ENCODE assay signal across 16 cellular contexts in genomic region chr3:37400945-37401344, GRCh38.
"Had no signal": no experiment of that assay in that cellular context is flagged by ENCODE, and none has a peak within 500 bp of the region (broad histone marks: within the 10 kb centered on the region; RNA-seq: fewer than 3 reads in every experiment).

No MANE protein-coding gene starts in this region.

- H3K36me3 ChIP-seq: adrenal gland, lower lobe of right lung, thoracic aorta, upper lobe of left lung had no signal

- H3K9me3 ChIP-seq: adrenal gland, pancreas, thoracic aorta had no signal

- H3K4me3 ChIP-seq: adrenal gland, gastroesophageal sphincter, lower lobe of right lung, pancreas, thoracic aorta, upper lobe of left lung had no signal

- FAIRE-seq: astrocyte, pancreas, TTC549 had no signal

- ATAC-seq: activated naive CD4-positive, alpha-beta T cell treated with anti-CD3 and anti-CD28 coated beads, Interleukin-2, amount 50 U/mL, for 72 hours; gastroesophageal sphincter; left cardiac atrium; lower lobe of right lung; natural killer cell; stimulated activated naive B cell treated with anti-CD40 and anti-IgM and Interleukin-4, amounts not matched to agents 10 μg/mL and 1 μg/mL and 100 μg/mL, for 72 hours had no signal

- H3K4me1 ChIP-seq: adrenal gland, gastroesophageal sphincter, lower lobe of right lung, pancreas, upper lobe of left lung had no signal

- H3K27me3 ChIP-seq: adrenal gland, gastroesophageal sphincter, pancreas, upper lobe of left lung had no signal

- DNase-seq: activated CD4-positive, alpha-beta T cell treated with anti-CD3 and anti-CD28 coated beads, Interleukin-2, amount 50 U/mL, for 4 hours; activated gamma-delta T cell; erythroblast; left cardiac atrium; lower lobe of right lung; natural killer cell; pancreas; stimulated activated naive B cell treated with anti-CD40 and anti-IgM and Interleukin-4, amounts not matched to agents 10 μg/mL and 1 μg/mL and 100 μg/mL, for 72 hours; T-helper 2 cell; upper lobe of left lung had no signal

- H3K27ac ChIP-seq: adrenal gland, gastroesophageal sphincter, lower lobe of right lung, pancreas, thoracic aorta, upper lobe of left lung had no signal
